ENCODE assay signal across 9 cellular contexts in the genomic region with DNA sequence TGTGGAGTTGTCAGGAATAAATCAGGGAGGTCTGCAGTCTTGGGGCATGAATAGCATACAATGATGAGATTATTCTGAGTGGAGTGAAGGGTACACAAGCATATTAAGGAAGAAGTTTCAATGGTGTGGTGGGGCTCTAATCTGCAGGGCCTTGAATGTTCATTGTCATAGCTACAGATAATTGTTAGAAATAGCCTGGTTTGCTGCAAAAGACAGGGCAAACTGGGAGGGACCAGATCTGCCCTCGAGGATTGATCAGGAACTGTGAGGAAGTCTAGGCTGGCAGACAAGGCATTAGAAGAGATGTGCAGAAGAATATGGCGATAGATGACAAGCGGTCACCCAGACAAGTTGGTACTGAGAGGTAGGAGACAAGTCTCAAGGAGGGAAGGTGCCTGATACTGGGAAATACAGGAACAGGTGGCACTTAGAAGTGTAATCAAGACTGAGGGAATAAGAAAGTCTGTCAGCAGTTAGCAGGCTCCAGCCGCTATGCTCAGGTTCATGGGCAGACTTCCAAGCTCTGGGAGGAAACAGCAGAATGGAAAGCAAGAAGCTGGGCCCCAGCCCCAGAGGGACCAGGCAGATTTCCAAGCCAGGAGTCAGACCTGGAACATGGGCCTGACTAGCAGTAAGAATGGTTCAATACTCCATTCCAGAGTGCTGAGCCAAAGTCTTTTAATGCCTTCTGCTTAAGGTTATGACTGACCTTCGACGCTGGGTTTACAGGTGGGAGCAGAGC. TPM values are rescaled to one million over a fixed set of nuclear protein-coding genes. Genes with fewer than 3 reads are reported as not detected.
DNase-seq lines count a peak whose midpoint lies in the region; ATAC-seq and TF ChIP-seq lines count a peak whose summit lies in the region.
"Had no signal": no experiment of that assay in that cellular context is flagged by ENCODE, and none has a peak within 500 bp of the region (broad histone marks: within the 10 kb centered on the region; RNA-seq: fewer than 3 reads in every experiment).

No MANE protein-coding gene starts in this region.

- H3K36me3 Mint-ChIP-seq in HFFc6 (ENCODE audit: low read depth): peaks cover 6% of the 10 kb centered on the region; the same call in 1 of the 2 replicates
- H3K36me3 Mint-ChIP-seq: activated naive CD4-positive, alpha-beta T cell treated with anti-CD3 and anti-CD28 coated beads, Interleukin-2, amount 10 ng/mL, durations not matched to agents 7 days and 5 days had no signal

- no peaks in the 10 kb centered on the region for H3K9me3 Mint-ChIP-seq in HFFc6
- H3K9me3 Mint-ChIP-seq: activated naive CD4-positive, alpha-beta T cell treated with anti-CD3 and anti-CD28 coated beads, Interleukin-2, amount 10 ng/mL, durations not matched to agents 7 days and 5 days; stimulated activated naive CD8-positive, alpha-beta T cell treated with anti-CD3 and anti-CD28 coated beads, Interleukin-15, Interleukin-2, amounts not matched to agents 100 ng/mL and 50 ng/mL, for 24 hours had no signal

- no peak for TF ChIP-seq CTCF in HFFc6 (IDR thresholded peaks at IDR 0.05)

- peak; percentile 30 for DNase-seq in HFFc6
- DNase-seq in astrocyte of the hippocampus (ENCODE audit: low read depth, low spot score): peak; percentile 96
- peak in 29 of 51 donors; percentile 8 to 71 (median 45) for DNase-seq in hypothalamus (lab: John Stamatoyannopoulos, UW)
- DNase-seq in substantia nigra (lab: John Stamatoyannopoulos, UW): peak in 30 of 49 donors; percentile 6 to 79 (median 46)
- DNase-seq in DMS114 treated with DMSO at 0.1 percent for 48 hours (lab: John Stamatoyannopoulos, UW; ENCODE audit: unreplicated experiment): no peak
- no peak for DNase-seq in UCSD-AML1 (lab: John Stamatoyannopoulos, UW; ENCODE audit: unreplicated experiment)
- DNase-seq: activated naive CD4-positive, alpha-beta T cell treated with anti-CD3 and anti-CD28 coated beads, Interleukin-2, amount 10 ng/mL, durations not matched to agents 7 days and 5 days had no signal

- ATAC-seq in GM19397 (IDR thresholded peaks at IDR 0.05; ENCODE audit: unreplicated experiment): no peak

- H3K4me1 Mint-ChIP-seq in HFFc6 (ENCODE audit: low read depth): peaks cover 39% of the 10 kb centered on the region
- H3K4me1 Mint-ChIP-seq: activated naive CD4-positive, alpha-beta T cell treated with anti-CD3 and anti-CD28 coated beads, Interleukin-2, amount 10 ng/mL, durations not matched to agents 7 days and 5 days had no signal

- H3K4me3 Mint-ChIP-seq in HFFc6: no peak overlapping the region
- H3K4me3 Mint-ChIP-seq: activated naive CD4-positive, alpha-beta T cell treated with anti-CD3 and anti-CD28 coated beads, Interleukin-2, amount 10 ng/mL, durations not matched to agents 7 days and 5 days; stimulated activated naive CD8-positive, alpha-beta T cell treated with anti-CD3 and anti-CD28 coated beads, Interleukin-15, Interleukin-2, amounts not matched to agents 100 ng/mL and 50 ng/mL, for 24 hours had no signal

- H3K27me3 Mint-ChIP-seq in HFFc6 (ENCODE audit: insufficient read depth): peaks cover 1% of the 10 kb centered on the region; the same call in 1 of the 2 replicates
- H3K27me3 Mint-ChIP-seq: activated naive CD4-positive, alpha-beta T cell treated with anti-CD3 and anti-CD28 coated beads, Interleukin-2, amount 10 ng/mL, durations not matched to agents 7 days and 5 days; stimulated activated naive CD8-positive, alpha-beta T cell treated with anti-CD3 and anti-CD28 coated beads, Interleukin-15, Interleukin-2, amounts not matched to agents 100 ng/mL and 50 ng/mL, for 24 hours had no signal

- no peak overlapping the region; the same call in 1 of the 2 replicates for H3K27ac Mint-ChIP-seq in HFFc6
- H3K27ac Mint-ChIP-seq: activated naive CD4-positive, alpha-beta T cell treated with anti-CD3 and anti-CD28 coated beads, Interleukin-2, amount 10 ng/mL, durations not matched to agents 7 days and 5 days; stimulated activated naive CD8-positive, alpha-beta T cell treated with anti-CD3 and anti-CD28 coated beads, Interleukin-15, Interleukin-2, amounts not matched to agents 100 ng/mL and 50 ng/mL, for 24 hours had no signal

- no peak overlapping the region for H3K27ac ChIP-seq in substantia nigra (ENCODE audit: low read depth, low read length, poor library complexity, severe bottlenecking)

RNA-seq across cellular contexts. Expression of gene RGL1, which starts 20.9 kb away (rescaled TPM):
- total RNA-seq in HFFc6 (2021; fragmentation: NEBNext Ultra II Directional; extraction: Animal tissue kit (Norgen Biotek cat#: 25700)): 10 to 100 TPM; 12.0 to 16.8 (median 14.7) TPM

Comparison
In these comparisons a context has a peak if more than half of its experiments do, and no peak if none do; other contexts are left out.
1. DNase-seq: peak in HFFc6 (single experiment), astrocyte of the hippocampus (single experiment), hypothalamus (29 of 51) and substantia nigra (30 of 49); none in DMS114 treated with DMSO at 0.1 percent for 48 hours (single experiment) and UCSD-AML1 (single experiment).